Comparison of ENCODE assay signal across 8 cellular contexts in the genomic region with DNA sequence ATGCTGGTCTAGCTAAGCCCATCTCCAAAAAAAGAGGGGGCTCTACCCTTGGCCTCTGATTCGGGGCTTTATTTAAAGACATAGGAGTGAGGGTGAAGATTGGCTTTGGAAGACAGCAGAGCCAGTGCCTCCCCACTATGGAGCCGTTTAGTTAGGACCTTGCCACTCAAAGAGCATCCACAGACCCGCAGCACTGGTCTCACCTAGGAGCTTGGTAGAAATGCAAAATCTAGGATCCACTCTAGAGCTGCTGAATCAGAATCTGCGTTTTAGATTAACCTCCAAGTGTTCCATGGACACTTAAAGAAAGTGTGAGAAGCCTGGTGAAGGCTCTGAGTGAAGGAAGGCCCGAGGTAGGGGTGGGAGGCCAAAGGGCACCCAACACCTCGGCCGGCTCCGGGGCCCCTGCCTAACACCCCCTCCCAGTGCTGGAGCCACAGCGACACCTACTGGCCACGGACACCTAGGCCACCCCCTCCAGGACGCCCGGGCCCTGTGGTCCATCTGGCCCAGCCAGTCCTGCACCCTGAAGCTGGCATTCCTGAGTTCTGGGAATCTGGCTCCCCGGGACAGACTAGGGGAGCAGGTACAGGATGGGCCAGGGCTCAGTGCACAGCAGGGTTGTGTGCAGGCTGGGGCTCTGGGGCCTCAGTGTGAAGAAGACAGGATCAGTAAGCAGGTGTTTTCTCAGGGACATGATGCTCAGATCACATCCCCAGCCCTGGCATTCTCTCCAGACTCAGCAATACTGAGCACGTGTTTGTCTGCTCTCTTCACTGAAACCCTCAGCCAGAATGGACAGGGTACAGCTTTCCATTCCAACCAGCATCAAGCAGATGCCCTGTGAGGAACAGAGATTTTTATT.
DNase-seq lines count a peak whose midpoint lies in the region; ATAC-seq and TF ChIP-seq lines count a peak whose summit lies in the region.

No MANE protein-coding gene starts in this region.

- no peaks in the 10 kb centered on the region; the same call in 1 of the 2 replicates for H3K27me3 ChIP-seq in OCI-LY1 (ENCODE audit: insufficient read depth, low read length)
- H3K27me3 ChIP-seq in esophagus squamous epithelium: peaks cover 0 to 42% (median 1%) of the 10 kb centered on the region in 4 donors

- DNase-seq in G401 (ENCODE audit: low spot score): peak; percentile 45
- DNase-seq in activated T-cell treated with anti-CD3 and anti-CD28 coated beads for 4 hours: peak; percentile 66
- no peak for DNase-seq in esophagus squamous epithelium (lab: John Stamatoyannopoulos, UW)
- peak; percentile 21 to 69 (median 60) for DNase-seq in stimulated activated naive CD4-positive, alpha-beta T cell (lab: John Stamatoyannopoulos, UW)

- TF ChIP-seq CTCF in OCI-LY1 (IDR thresholded peaks at IDR 0.05; ENCODE audit: low read length): peak; percentile 96
- TF ChIP-seq CTCF in esophagus squamous epithelium (IDR thresholded peaks at IDR 0.05): peak; percentile 79 to 97 (median 89)
- TF ChIP-seq CTCF in nephron (IDR thresholded peaks at IDR 0.05; ENCODE audit: unreplicated experiment in 3 of 3): peak; percentile 96 to 98 (median 97)

- H3K9ac ChIP-seq in OCI-LY1 (ENCODE audit: low read length): no peak overlapping the region

- no peaks in the 10 kb centered on the region for H3K9me3 Mint-ChIP-seq in nephron

- no peak overlapping the region for H3K27ac ChIP-seq in OCI-LY1 (ENCODE audit: low read depth, low read length, poor library complexity, severe bottlenecking)
- no peak overlapping the region for H3K27ac ChIP-seq in esophagus squamous epithelium

- no peaks in the 10 kb centered on the region for H4K20me1 ChIP-seq in OCI-LY1 (ENCODE audit: insufficient read depth, low read length)

- H3K79me2 ChIP-seq in OCI-LY1 (ENCODE audit: insufficient read depth, low read length): no peaks in the 10 kb centered on the region

- no peaks in the 10 kb centered on the region for H3F3A ChIP-seq in OCI-LY1 (ENCODE audit: insufficient read depth, low read length)

- H3K9me3 ChIP-seq in OCI-LY1 (ENCODE audit: low read length) (no peaks in the 10 kb centered on the region), esophagus squamous epithelium (no peaks in the 10 kb centered on the region)

- ATAC-seq in HG03354 (IDR thresholded peaks at IDR 0.05; ENCODE audit: poor library complexity, severe bottlenecking, unreplicated experiment): peak; percentile 71
- no peak for ATAC-seq in HG03159 (IDR thresholded peaks at IDR 0.05; ENCODE audit: unreplicated experiment)

- no peak overlapping the region for H2AFZ ChIP-seq in OCI-LY1 (ENCODE audit: low read length)

- no peaks in the 10 kb centered on the region for H3K4me1 Mint-ChIP-seq in nephron

- H3K4me1 ChIP-seq in OCI-LY1 (ENCODE audit: insufficient read depth, low read length, severe bottlenecking) (no peaks in the 10 kb centered on the region), esophagus squamous epithelium (peaks cover 0 to 4% (median 0%) of the 10 kb centered on the region in 3 donors)

- intact Hi-C loops in esophagus squamous epithelium (cut with DNase I): loop anchor here (5.0 to 10.0 kb wide), 2 partner anchors 218 to 380 kb away; a partner anchor contains a TSS

- no peaks in the 10 kb centered on the region for H3K9me2 ChIP-seq in OCI-LY1 (ENCODE audit: low read depth, low read length)

- H3K36me3 ChIP-seq in OCI-LY1 (ENCODE audit: insufficient read depth, low read length) (no peaks in the 10 kb centered on the region), esophagus squamous epithelium (no peaks in the 10 kb centered on the region)

- H3K27me3 Mint-ChIP-seq in nephron (ENCODE audit: low read depth): peaks cover 39% of the 10 kb centered on the region

- H3K4me2 ChIP-seq in OCI-LY1 (ENCODE audit: low read length): no peak overlapping the region

- H3K36me3 Mint-ChIP-seq in nephron (ENCODE audit: low read depth): no peaks in the 10 kb centered on the region

- H3K4me3 Mint-ChIP-seq in nephron: no peak overlapping the region

- no peak overlapping the region for H3K27ac Mint-ChIP-seq in nephron

- TF ChIP-seq POLR2A in esophagus squamous epithelium (IDR thresholded peaks at IDR 0.05): no peak

- no peak overlapping the region for H3K4me3 ChIP-seq in OCI-LY1 (ENCODE audit: low read depth, low read length, poor library complexity, severe bottlenecking)
- H3K4me3 ChIP-seq in esophagus squamous epithelium: no peak overlapping the region

- in situ Hi-C loops in G401 (cut with HindIII; ENCODE audit: low sequenced_read_pairs): no loop called here

- WGBS in esophagus squamous epithelium, 2 donors: 15 to 29% methylated on average over 8 to 9 of the region's 14 CpGs
